In the genomic region with DNA sequence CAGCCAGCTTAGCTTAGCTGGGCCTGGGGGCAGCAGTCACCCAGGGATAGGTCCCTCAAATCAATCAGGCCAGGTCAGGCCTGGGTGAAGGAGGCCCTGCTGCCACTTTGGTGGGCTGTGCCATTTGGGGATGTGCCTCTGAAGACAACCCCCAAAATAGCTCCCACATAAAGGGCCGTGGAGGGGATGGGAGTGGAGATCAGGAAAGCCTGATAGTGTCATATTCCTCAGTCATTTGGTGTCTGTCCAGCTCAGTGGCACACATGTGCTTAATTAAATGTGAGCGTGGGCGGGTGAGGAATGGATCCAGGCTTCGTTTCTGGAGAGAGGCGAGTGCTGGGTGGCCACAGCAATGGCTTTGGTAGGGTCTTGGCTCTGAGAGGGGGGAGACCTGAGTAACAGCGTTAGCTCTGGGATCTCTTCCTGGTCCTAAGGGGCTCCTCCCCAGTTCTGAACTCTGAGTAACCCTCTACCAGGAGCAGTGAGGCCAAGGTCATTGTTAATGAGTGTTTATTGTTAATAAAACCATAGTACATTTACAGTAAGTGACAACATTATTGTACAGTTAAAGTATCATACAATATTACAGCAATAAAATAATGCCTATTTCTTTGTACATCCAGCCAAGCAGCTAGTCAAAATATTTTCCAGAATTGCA, we compare ENCODE assay signal across 1 cellular context.
TF ChIP-seq lines count a peak whose summit lies in the region.

No MANE protein-coding gene starts in this region.

TF ChIP-seq in HepG2, 621 proteins besides CTCF, POLR2A, EP300 and RAD21:
- TF ChIP-seq ATAD3A (CRISPR knock-in tag; IDR thresholded peaks at IDR 0.05) (no peak), RBM22 (optimal IDR thresholded peaks at IDR 0.05; ENCODE audit: low read length) (peak; percentile 38), ZNF329 (CRISPR knock-in tag; IDR thresholded peaks at IDR 0.05; ENCODE audit: low read depth) (no peak), NR3C1 (CRISPR knock-in tag; IDR thresholded peaks at IDR 0.05) (no peak), KLF9 (CRISPR knock-in tag; IDR thresholded peaks at IDR 0.05; ENCODE audit: low read depth) (no peak), ZBTB7A (CRISPR knock-in tag; IDR thresholded peaks at IDR 0.05) (no peak), ELF1 (CRISPR knock-in tag; IDR thresholded peaks at IDR 0.05) (no peak), CBX2 (IDR thresholded peaks at IDR 0.05; ENCODE audit: low read depth, low read length) (no peak), CBX2 (CRISPR knock-in tag; IDR thresholded peaks at IDR 0.05; ENCODE audit: low read depth) (no peak), ZNF251 (CRISPR knock-in tag; IDR thresholded peaks at IDR 0.05) (no peak)
